Comparison of ENCODE assay signal across 19 cellular contexts in genomic region chr11:94727766-94728165, GRCh38.
"Had no signal": no experiment of that assay in that cellular context is flagged by ENCODE, and none has a peak within 500 bp of the region (broad histone marks: within the 10 kb centered on the region; RNA-seq: fewer than 3 reads in every experiment).

No MANE protein-coding gene starts in this region.

- DNase-seq: activated CD4-positive, alpha-beta T cell treated with anti-CD3 and anti-CD28 coated beads, Interleukin-2, amount 50 U/mL, for 48 hours; activated CD8-positive, alpha-beta memory T cell treated with anti-CD3 and anti-CD28 coated beads, Interleukin-2, amount 10 ng/mL, durations not matched to agents 7 days and 5 days; activated naive CD4-positive, alpha-beta T cell treated with anti-CD3 and anti-CD28 coated beads for 36 hours; activated naive CD8-positive, alpha-beta T cell treated with anti-CD3 and anti-CD28 coated beads, Interleukin-2, amount 50 U/mL, for 24 hours; activated T-cell treated with anti-CD3 and anti-CD28 coated beads, Interleukin-2, amount 50 U/mL, for 1 hour; aorta; cortex of kidney; effector CD8-positive, alpha-beta T cell; head of caudate nucleus; immature natural killer cell; nucleus accumbens; posterior cingulate gyrus; stimulated activated CD4-positive, alpha-beta T cell treated with anti-CD3 and anti-CD28 coated beads, Interleukin-15, amount 100 ng/mL, for 24 hours; stimulated activated CD4-positive, alpha-beta T cell treated with anti-CD3 and anti-CD28 coated beads, Interleukin-4, amount 100 ng/mL, for 1 hour; stimulated activated naive B cell treated with anti-CD40 and anti-IgM and Interleukin-4, amounts not matched to agents 10 μg/mL and 1 μg/mL and 100 μg/mL, for 72 hours; uterus; WERI-Rb-1 had no signal

- H3K4me3 ChIP-seq: right atrium auricular region, tibial nerve, uterus had no signal

- H3K27ac ChIP-seq: right atrium auricular region, tibial nerve, uterus, WERI-Rb-1 had no signal

- H3K36me3 ChIP-seq: right atrium auricular region, tibial nerve, uterus, WERI-Rb-1 had no signal

- H3K27me3 ChIP-seq: right atrium auricular region, tibial nerve, uterus had no signal

- H3K9me3 ChIP-seq: right atrium auricular region, tibial nerve, uterus had no signal

- H3K4me1 ChIP-seq: uterus had no signal
